ENCODE assay signal across 13 cellular contexts in genomic region chr17:80989586-80989913, GRCh38. TPM values are rescaled to one million over a fixed set of nuclear protein-coding genes. Genes with fewer than 3 reads are reported as not detected.
DNase-seq lines count a peak whose midpoint lies in the region; ATAC-seq, FAIRE-seq and TF ChIP-seq lines count a peak whose summit lies in the region.
"Had no signal": no experiment of that assay in that cellular context is flagged by ENCODE, and none has a peak within 500 bp of the region (broad histone marks: within the 10 kb centered on the region; RNA-seq: fewer than 3 reads in every experiment).

No MANE protein-coding gene starts in this region.

- H4K20me1 ChIP-seq in keratinocyte (ENCODE audit: control insufficient read depth, extremely low read depth, insufficient read depth, low read length): no peaks in the 10 kb centered on the region

- H3K4me1 Mint-ChIP-seq in natural killer cell treated with Interleukin-12 subunit alpha and Interleukin-12 subunit beta and Interleukin-15 and Interleukin-18, amount 100 ng/mL, for 72 hours (ENCODE audit: low read depth in 2 of 2): peaks cover 7 to 8% of the 10 kb centered on the region in 2 donors
- peaks cover 5 to 18% of the 10 kb centered on the region in 2 donors for H3K4me1 Mint-ChIP-seq in natural killer cell
- H3K4me1 Mint-ChIP-seq: activated T-helper 17 cell treated with anti-CD3 and anti-CD28 coated beads, Interleukin-2, amount 50 U/mL, for 72 hours had no signal

- peak overlapping the region; percentile 69 for H3K4me2 ChIP-seq in keratinocyte (ENCODE audit: control insufficient read depth, extremely low read depth, insufficient read depth, low read depth, low read length)

- dilution Hi-C loops in keratinocyte (cut with MboI; ENCODE audit: extremely low pct_ligation_motif_present, low sequenced_read_pairs): no loop called here

- H3K27me3 ChIP-seq in RWPE2 (ENCODE audit: insufficient read depth, poor library complexity, severe bottlenecking): no peaks in the 10 kb centered on the region
- H3K27me3 ChIP-seq in keratinocyte (ENCODE audit: control insufficient read depth, extremely low read depth, insufficient read depth, low read length): peaks cover 12% of the 10 kb centered on the region
- no peaks in the 10 kb centered on the region for H3K27me3 ChIP-seq in testis
- H3K27me3 ChIP-seq: left lung had no signal

- intact Hi-C loops in natural killer cell (cut with micrococcal nuclease): loop anchor here (2.0 kb wide), 1 partner anchor 111 kb away; no protein-coding TSS in a partner anchor
- intact Hi-C loops in testis (cut with DNase I; ENCODE audit: low total_unique reads): loop anchor here (10.0 kb wide), 1 partner anchor 105 kb away; no protein-coding TSS in a partner anchor

- H2AFZ ChIP-seq in keratinocyte (ENCODE audit: control insufficient read depth, low read length): no peak overlapping the region

- H3K4me3 Mint-ChIP-seq in natural killer cell treated with Interleukin-12 subunit alpha and Interleukin-12 subunit beta and Interleukin-15 and Interleukin-18, amount 100 ng/mL, for 72 hours: peak overlapping the region; percentile 20
- no peak overlapping the region for H3K4me3 Mint-ChIP-seq in natural killer cell
- H3K4me3 Mint-ChIP-seq: dendritic cell treated with granulocyte-macrophage colony-stimulating factor and Interleukin-4, amounts not matched to agents 40 ng/mL and 50 ng/mL, for 4 days had no signal

- H3K4me1 ChIP-seq in RWPE2 (ENCODE audit: insufficient read depth, poor library complexity, severe bottlenecking) (no peaks in the 10 kb centered on the region), keratinocyte (ENCODE audit: control insufficient read depth, extremely low read depth, insufficient read depth, low read length) (peaks cover 27% of the 10 kb centered on the region), testis (peaks cover 19% of the 10 kb centered on the region)

- 85 to 88% methylated on average over 4 to 11 of the region's 11 CpGs for WGBS in testis, 2 donors

- no peak overlapping the region for H3K4me3 ChIP-seq in RWPE2 (ENCODE audit: severe bottlenecking)
- H3K4me3 ChIP-seq in keratinocyte (ENCODE audit: control insufficient read depth in 2 of 3, extremely low read depth in 1 of 3, insufficient read depth in 2 of 3, low read depth in 1 of 3, low read length in 3 of 3): no peak overlapping the region
- H3K4me3 ChIP-seq in testis: no peak overlapping the region
- H3K4me3 ChIP-seq: left lung had no signal

- TF ChIP-seq POLR2A in testis (IDR thresholded peaks at IDR 0.05): no peak

- no peaks in the 10 kb centered on the region for H3K36me3 Mint-ChIP-seq in natural killer cell treated with Interleukin-12 subunit alpha and Interleukin-12 subunit beta and Interleukin-15 and Interleukin-18, amount 100 ng/mL, for 72 hours
- H3K36me3 Mint-ChIP-seq in natural killer cell: no peaks in the 10 kb centered on the region

- no peak overlapping the region for H3K27ac ChIP-seq in RWPE2 (ENCODE audit: poor library complexity, severe bottlenecking)
- no peak overlapping the region for H3K27ac ChIP-seq in keratinocyte (ENCODE audit: control insufficient read depth, insufficient read depth, low read length)
- H3K27ac ChIP-seq in testis: no peak overlapping the region
- H3K27ac ChIP-seq: left lung had no signal

- no peaks in the 10 kb centered on the region for H3K36me3 ChIP-seq in RWPE2 (ENCODE audit: low read depth)
- H3K36me3 ChIP-seq in keratinocyte (ENCODE audit: control insufficient read depth in 2 of 2, extremely low read depth in 1 of 2, insufficient read depth in 2 of 2, low read length in 2 of 2): no peaks in the 10 kb centered on the region
- no peaks in the 10 kb centered on the region for H3K36me3 ChIP-seq in testis (ENCODE audit: low read depth, missing control alignments)
- H3K36me3 ChIP-seq: left lung had no signal

- TF ChIP-seq CTCF in natural killer cell (IDR thresholded peaks at IDR 0.05) (no peak), RWPE2 (IDR thresholded peaks at IDR 0.05; ENCODE audit: poor library complexity, severe bottlenecking) (peak; percentile 4), keratinocyte (optimal IDR thresholded peaks at IDR 0.05 in 1 of 3, IDR thresholded peaks at IDR 0.05 in 1 of 3, conservative IDR thresholded peaks at IDR 0.05 in 1 of 3; ENCODE audit: extremely low read depth in 1 of 3, insufficient read depth in 2 of 3, low read length in 3 of 3) (no peak), testis (IDR thresholded peaks at IDR 0.05) (no peak)

- H3K27me3 Mint-ChIP-seq in natural killer cell treated with Interleukin-12 subunit alpha and Interleukin-12 subunit beta and Interleukin-15 and Interleukin-18, amount 100 ng/mL, for 72 hours: no peaks in the 10 kb centered on the region
- H3K27me3 Mint-ChIP-seq in natural killer cell (ENCODE audit: low read depth in 2 of 2): peaks cover 0 to 5% of the 10 kb centered on the region in 2 donors
- H3K27me3 Mint-ChIP-seq: activated T-helper 17 cell treated with anti-CD3 and anti-CD28 coated beads, Interleukin-2, amount 50 U/mL, for 72 hours had no signal

- H3K79me2 ChIP-seq in keratinocyte (ENCODE audit: control insufficient read depth, insufficient read depth, low read length): peaks cover 10% of the 10 kb centered on the region

- H3K9ac ChIP-seq in keratinocyte (ENCODE audit: control insufficient read depth, extremely low read depth, insufficient read depth, low read length): no peak overlapping the region

- no peaks in the 10 kb centered on the region for H3K9me3 Mint-ChIP-seq in natural killer cell treated with Interleukin-12 subunit alpha and Interleukin-12 subunit beta and Interleukin-15 and Interleukin-18, amount 100 ng/mL, for 72 hours
- H3K9me3 Mint-ChIP-seq in natural killer cell: no peaks in the 10 kb centered on the region
- H3K9me3 Mint-ChIP-seq: activated CD4-positive, alpha-beta T cell treated with anti-CD3 and anti-CD28 coated beads, Interleukin-2, amount 10 ng/mL, durations not matched to agents 7 days and 5 days; activated T-helper 17 cell treated with anti-CD3 and anti-CD28 coated beads, Interleukin-2, amount 50 U/mL, for 72 hours; dendritic cell treated with granulocyte-macrophage colony-stimulating factor and Interleukin-4, amounts not matched to agents 40 ng/mL and 50 ng/mL, for 4 days; HFFc6 had no signal

- H3K9me3 ChIP-seq in RWPE2 (ENCODE audit: severe bottlenecking) (no peaks in the 10 kb centered on the region), keratinocyte (ENCODE audit: control insufficient read depth, low read depth, low read length) (no peaks in the 10 kb centered on the region), testis (no peaks in the 10 kb centered on the region)
- H3K9me3 ChIP-seq: left lung had no signal

- no peaks in the 10 kb centered on the region for H3K9me1 ChIP-seq in keratinocyte (ENCODE audit: control insufficient read depth, extremely low read depth, insufficient read depth, low read length)

- ATAC-seq in natural killer cell treated with Interleukin-12 subunit alpha and Interleukin-12 subunit beta and Interleukin-15 and Interleukin-18, amount 100 ng/mL, for 72 hours: no peak
- ATAC-seq in natural killer cell: no peak
- ATAC-seq in RWPE2 (ENCODE audit: low read depth): no peak
- ATAC-seq: activated T-helper 17 cell treated with anti-CD3 and anti-CD28 coated beads, Interleukin-2, amount 50 U/mL, for 72 hours had no signal

- H3K27ac Mint-ChIP-seq in natural killer cell treated with Interleukin-12 subunit alpha and Interleukin-12 subunit beta and Interleukin-15 and Interleukin-18, amount 100 ng/mL, for 72 hours: no peak overlapping the region
- H3K27ac Mint-ChIP-seq in natural killer cell: no peak overlapping the region
- H3K27ac Mint-ChIP-seq: dendritic cell treated with granulocyte-macrophage colony-stimulating factor and Interleukin-4, amounts not matched to agents 40 ng/mL and 50 ng/mL, for 4 days; HFFc6 had no signal

- FAIRE-seq in keratinocyte (lab: Jason Lieb, UNC): no peak

- no peak for DNase-seq in natural killer cell treated with Interleukin-12 subunit alpha and Interleukin-12 subunit beta and Interleukin-15 and Interleukin-18, amount 100 ng/mL, for 72 hours (ENCODE audit: low spot score)
- DNase-seq in natural killer cell: no peak
- DNase-seq in RWPE2 (ENCODE audit: low spot score): no peak
- no peak for DNase-seq in keratinocyte (ENCODE audit: low read depth, low spot score)
- DNase-seq in NCI-H1092 (lab: John Stamatoyannopoulos, UW): no peak
- no peak for DNase-seq in H4 (ENCODE audit: low spot score)
- DNase-seq in RKO (ENCODE audit: low spot score): no peak
- DNase-seq in testis: no peak

RNA-seq across cellular contexts. Expression of gene CHMP6, which starts 2.1 kb away (rescaled TPM):
- 10 to 100 TPM; 33.1 to 43.7 TPM for total RNA-seq in natural killer cell treated with Interleukin-12 subunit alpha and Interleukin-12 subunit beta and Interleukin-15 and Interleukin-18, amount 100 ng/mL, for 72 hours
- total RNA-seq in natural killer cell (10 to 100 TPM; 26.8 to 33.3 (median 33.0) TPM), testis (10 to 100 TPM; 28.2 to 29.8 TPM)
- polyA plus RNA-seq in keratinocyte (14.5 to 26.7 TPM (median 20.9 TPM) in 3 replicates), testis (ENCODE audit: insufficient read depth, low read depth, low replicate concordance) (18.5 TPM)
- polyA plus RNA-seq in keratinocyte (2011; ENCODE audit: low read depth): 18.9 TPM
- 12.8 and 20.2 TPM in 2 replicates for polyA plus RNA-seq in keratinocyte (2011; cell fraction: cytosol; rRNA removed)
- 12.8 and 15.0 TPM in 2 replicates for polyA plus RNA-seq in keratinocyte (2011; cell fraction: nucleus; rRNA removed)
- 5.6 and 22.8 TPM in 2 replicates for polyA plus RNA-seq in keratinocyte (2012; ENCODE audit: low replicate concordance)
- 7.6 to 13.2 TPM (median 10.2 TPM) in 3 replicates for polyA minus RNA-seq in keratinocyte
- 19.2 TPM for polyA minus RNA-seq in keratinocyte (2011; cell fraction: cytosol; rRNA and poly(A)+ RNA removed)
- 8.2 and 9.0 TPM in 2 replicates for polyA minus RNA-seq in keratinocyte (2011; cell fraction: nucleus; rRNA and poly(A)+ RNA removed)
- total RNA-seq in H4 (2014; rRNA removed; shearing (Covaris generic)): 19.7 and 21.4 TPM in 2 replicates

RNA-seq across cellular contexts. Expression of gene BAIAP2, which starts 45.4 kb away (rescaled TPM):
- 1 to 10 TPM; 7.3 to 9.6 TPM for total RNA-seq in natural killer cell treated with Interleukin-12 subunit alpha and Interleukin-12 subunit beta and Interleukin-15 and Interleukin-18, amount 100 ng/mL, for 72 hours
- total RNA-seq in natural killer cell (10 to 100 TPM in 2 of 3 donors, 1 to 10 TPM in 1; 6.7 to 12.3 (median 10.4) TPM), testis (10 to 100 TPM; 67.3 to 67.5 TPM)
- polyA plus RNA-seq in keratinocyte (48.9 to 74.4 TPM (median 56.7 TPM) in 3 replicates), testis (ENCODE audit: insufficient read depth, low read depth, low replicate concordance) (36.7 TPM)
- 102 TPM for polyA plus RNA-seq in keratinocyte (2011; ENCODE audit: low read depth)
- 30.3 and 63.1 TPM in 2 replicates for polyA plus RNA-seq in keratinocyte (2011; cell fraction: cytosol; rRNA removed)
- 87.9 and 109 TPM in 2 replicates for polyA plus RNA-seq in keratinocyte (2011; cell fraction: nucleus; rRNA removed)
- polyA plus RNA-seq in keratinocyte (2012; ENCODE audit: low replicate concordance): 66.3 and 124 TPM in 2 replicates
- polyA minus RNA-seq in keratinocyte: 44.6 to 102 TPM (median 54.9 TPM) in 3 replicates
- polyA minus RNA-seq in keratinocyte (2011; cell fraction: cytosol; rRNA and poly(A)+ RNA removed): 94.8 TPM
- 66.4 and 99.6 TPM in 2 replicates for polyA minus RNA-seq in keratinocyte (2011; cell fraction: nucleus; rRNA and poly(A)+ RNA removed)
- total RNA-seq in H4 (2014; rRNA removed; shearing (Covaris generic)): 42.4 and 47.7 TPM in 2 replicates
